Comparison of ENCODE assay signal across 10 cellular contexts in the genomic region with DNA sequence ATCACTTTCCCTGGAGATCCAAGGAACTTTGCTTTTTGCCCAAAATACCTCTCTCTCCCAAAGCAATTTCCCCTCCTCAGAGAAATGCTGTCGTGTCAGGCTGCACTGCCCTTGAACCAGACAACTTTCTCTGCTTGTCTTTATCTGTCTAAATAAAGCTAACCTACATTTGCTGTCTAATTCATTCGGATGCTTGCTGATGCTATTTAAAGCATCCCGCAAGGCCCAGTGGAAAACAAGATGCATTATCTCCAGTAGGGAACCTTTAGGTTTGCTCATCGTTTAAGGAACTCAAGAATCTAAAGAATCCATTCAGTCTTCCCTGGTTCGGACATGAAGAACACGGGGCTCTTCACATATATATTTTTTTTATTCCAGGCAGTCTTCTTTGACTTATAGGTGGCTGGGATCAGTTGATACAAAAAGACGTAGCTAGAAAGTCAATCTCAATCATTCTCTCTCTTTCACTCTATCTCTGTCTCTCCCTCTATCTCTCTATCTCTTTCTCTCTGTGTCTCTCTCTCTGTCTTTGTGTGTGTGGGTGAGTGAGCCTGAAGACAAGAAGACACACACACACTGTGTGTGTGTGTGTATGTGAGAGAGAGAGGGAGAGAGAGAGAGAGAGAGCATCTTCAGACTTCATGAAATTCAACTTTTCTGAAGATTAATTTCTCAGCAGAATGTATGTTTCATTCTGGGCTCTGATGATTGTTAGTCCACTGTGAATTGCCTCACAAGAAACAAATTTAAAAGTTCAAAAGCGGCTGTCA.
DNase-seq lines count a peak whose midpoint lies in the region; ATAC-seq and TF ChIP-seq lines count a peak whose summit lies in the region.
"Had no signal": no experiment of that assay in that cellular context is flagged by ENCODE, and none has a peak within 500 bp of the region (broad histone marks: within the 10 kb centered on the region; RNA-seq: fewer than 3 reads in every experiment).

No MANE protein-coding gene starts in this region.

- H3K9me2 ChIP-seq in Karpas-422 (replicated peaks; ENCODE audit: insufficient read depth, low read length) (no peaks in the 10 kb centered on the region), hepatocyte (replicated peaks; ENCODE audit: insufficient read depth) (no peaks in the 10 kb centered on the region)

- H3K4me3 ChIP-seq in BLaER1, result no peak overlapping the region
- no peak overlapping the region for H3K4me3 ChIP-seq in Karpas-422 (ENCODE audit: low read length)
- H3K4me3 ChIP-seq in brain microvascular endothelial cell (ENCODE audit: low read depth, low read length), result no peak overlapping the region
- no peak overlapping the region for H3K4me3 ChIP-seq in muscle layer of duodenum (ENCODE audit: low read depth in 1 of 2, low read length in 2 of 2)
- H3K4me3 ChIP-seq in hepatocyte, result no peak overlapping the region

- H3K9ac ChIP-seq in BLaER1, result peak overlapping the region; percentile 31; the same call in 1 of the 2 replicates
- no peak overlapping the region; the same call in 1 of the 2 replicates for H3K9ac ChIP-seq in Karpas-422 (ENCODE audit: low read length)

- H3K27me3 ChIP-seq in BLaER1 (no peaks in the 10 kb centered on the region), Karpas-422 (ENCODE audit: low read length) (no peaks in the 10 kb centered on the region), brain microvascular endothelial cell (replicated peaks) (no peaks in the 10 kb centered on the region), muscle layer of duodenum (ENCODE audit: low read depth, low read length) (no peaks in the 10 kb centered on the region), hepatocyte (no peaks in the 10 kb centered on the region)

- peaks cover 60% of the 10 kb centered on the region for H3K4me1 ChIP-seq in BLaER1
- H3K4me1 ChIP-seq in Karpas-422 (ENCODE audit: low read length), result peaks cover 17% of the 10 kb centered on the region
- peaks cover 7 to 10% of the 10 kb centered on the region in 2 donors for H3K4me1 ChIP-seq in muscle layer of duodenum (ENCODE audit: control insufficient read depth in 1 of 2, insufficient read depth in 2 of 2, low read length in 2 of 2)
- H3K4me1 ChIP-seq in hepatocyte (ENCODE audit: insufficient read depth), result no peaks in the 10 kb centered on the region

- peak overlapping the region; percentile 81 for H2AFZ ChIP-seq in Karpas-422 (ENCODE audit: low read length)
- H2AFZ ChIP-seq in hepatocyte, result no peak overlapping the region

- DNase-seq in Karpas-422, result no peak
- DNase-seq in brain microvascular endothelial cell, result peak; percentile 34
- no peak for DNase-seq in HT-29 (ENCODE audit: low spot score)
- no peak for DNase-seq in SKM-1 treated with dmso at 0.1 percent for 144 hours (lab: John Stamatoyannopoulos, UW; ENCODE audit: unreplicated experiment)
- no peak for DNase-seq in hepatocyte (ENCODE audit: low spot score)
- DNase-seq: H7, NCI-H187 had no signal

- H3K27ac ChIP-seq in BLaER1 (peak overlapping the region; percentile 25), Karpas-422 (ENCODE audit: low read length) (no peak overlapping the region), brain microvascular endothelial cell (peak overlapping the region; percentile 96), muscle layer of duodenum (ENCODE audit: low read length) (peak overlapping the region; percentile 70), hepatocyte (no peak overlapping the region)

- WGBS in hepatocyte (ENCODE audit: low lambda C conversion rate, missing lambda C conversion rate), result 76% methylated on average over 8 of the region's 8 CpGs

- H3K4me2 ChIP-seq in BLaER1 (peak overlapping the region; percentile 59), Karpas-422 (ENCODE audit: low read depth, low read length, poor library complexity, severe bottlenecking) (peak overlapping the region; percentile 35), hepatocyte (no peak overlapping the region)

- ATAC-seq in GM21576 (IDR thresholded peaks at IDR 0.05; ENCODE audit: unreplicated experiment), result no peak

- TF ChIP-seq CTCF in brain microvascular endothelial cell (IDR thresholded peaks at IDR 0.05; ENCODE audit: low read depth, low read length, missing control alignments) (no peak), hepatocyte (IDR thresholded peaks at IDR 0.05; ENCODE audit: poor library complexity) (no peak)

- H3K9me3 ChIP-seq in BLaER1 (no peaks in the 10 kb centered on the region; the same call in 1 of the 2 replicates), Karpas-422 (ENCODE audit: low read length) (no peaks in the 10 kb centered on the region), muscle layer of duodenum (ENCODE audit: control insufficient read depth in 1 of 2, low read length in 2 of 2) (no peaks in the 10 kb centered on the region), hepatocyte (ENCODE audit: low read depth) (no peaks in the 10 kb centered on the region)

- H3K36me3 ChIP-seq in BLaER1, result no peaks in the 10 kb centered on the region
- H3K36me3 ChIP-seq in Karpas-422 (ENCODE audit: insufficient read depth, low read length), result no peaks in the 10 kb centered on the region
- no peaks in the 10 kb centered on the region for H3K36me3 ChIP-seq in brain microvascular endothelial cell (replicated peaks)
- no peaks in the 10 kb centered on the region for H3K36me3 ChIP-seq in muscle layer of duodenum (ENCODE audit: control insufficient read depth in 1 of 2, insufficient read depth in 2 of 2, low read length in 2 of 2)
- no peaks in the 10 kb centered on the region for H3K36me3 ChIP-seq in hepatocyte (replicated peaks; ENCODE audit: insufficient read depth, low read depth)

- no peaks in the 10 kb centered on the region for H4K20me1 ChIP-seq in BLaER1
- H4K20me1 ChIP-seq in Karpas-422 (ENCODE audit: insufficient read depth, low read depth, low read length), result no peaks in the 10 kb centered on the region
- no peaks in the 10 kb centered on the region for H4K20me1 ChIP-seq in hepatocyte (ENCODE audit: insufficient read depth, poor library complexity, severe bottlenecking)

- H3K79me2 ChIP-seq in Karpas-422 (ENCODE audit: low read length) (no peaks in the 10 kb centered on the region), hepatocyte (no peaks in the 10 kb centered on the region)

- in situ Hi-C loops in brain microvascular endothelial cell (cut with HindIII; ENCODE audit: low pct_ligation_motif_present, low sequenced_read_pairs), result no loop called here

Comparison
In these comparisons a context has a peak if more than half of its experiments do, and no peak if none do; other contexts are left out.
1. H3K27ac ChIP-seq: peak in BLaER1 (single experiment), brain microvascular endothelial cell (single experiment) and muscle layer of duodenum (single experiment); none in Karpas-422 (single experiment) and hepatocyte (single experiment).